28 cellular contexts compared by ENCODE assay signal in genomic region chr9:16687678-16688369, GRCh38.
DNase-seq lines count a peak whose midpoint lies in the region; ATAC-seq and TF ChIP-seq lines count a peak whose summit lies in the region.
"Had no signal": no experiment of that assay in that cellular context is flagged by ENCODE, and none has a peak within 500 bp of the region (broad histone marks: within the 10 kb centered on the region; RNA-seq: fewer than 3 reads in every experiment).

No MANE protein-coding gene starts in this region.

- intact Hi-C loops in Caco-2 (cut with micrococcal nuclease; ENCODE audit: unreplicated experiment), result no loop called here

- peaks cover 12% of the 10 kb centered on the region for H3K27me3 Mint-ChIP-seq in Caco-2 (ENCODE audit: insufficient read depth, unreplicated experiment)
- H3K27me3 Mint-ChIP-seq: activated B cell treated with CpG ODN at 0.5 μM for 24 hours; activated CD8-positive, alpha-beta memory T cell treated with anti-CD3 and anti-CD28 coated beads, Interleukin-2, amount 10 ng/mL, durations not matched to agents 7 days and 5 days; activated naive CD4-positive, alpha-beta T cell treated with anti-CD3 and anti-CD28 coated beads, Interleukin-2, amount 10 ng/mL, durations not matched to agents 7 days and 5 days; B cell had no signal

- H3K27ac Mint-ChIP-seq in Caco-2 (ENCODE audit: unreplicated experiment), result no peak overlapping the region
- H3K27ac Mint-ChIP-seq: activated B cell treated with CpG ODN at 0.5 μM for 24 hours; activated CD8-positive, alpha-beta memory T cell treated with anti-CD3 and anti-CD28 coated beads, Interleukin-2, amount 10 ng/mL, durations not matched to agents 7 days and 5 days; activated naive CD4-positive, alpha-beta T cell treated with anti-CD3 and anti-CD28 coated beads, Interleukin-2, amount 10 ng/mL, durations not matched to agents 7 days and 5 days; B cell had no signal

- peaks cover 76% of the 10 kb centered on the region for H3K79me2 ChIP-seq in osteoblast (ENCODE audit: insufficient read depth, low read length)

- H3K36me3 Mint-ChIP-seq in Caco-2 (ENCODE audit: insufficient read depth, unreplicated experiment), result no peaks in the 10 kb centered on the region
- H3K36me3 Mint-ChIP-seq: activated CD8-positive, alpha-beta memory T cell treated with anti-CD3 and anti-CD28 coated beads, Interleukin-2, amount 10 ng/mL, durations not matched to agents 7 days and 5 days; activated naive CD4-positive, alpha-beta T cell treated with anti-CD3 and anti-CD28 coated beads, Interleukin-2, amount 10 ng/mL, durations not matched to agents 7 days and 5 days; natural killer cell had no signal

- H3K9me3 Mint-ChIP-seq in Caco-2 (ENCODE audit: unreplicated experiment), result no peaks in the 10 kb centered on the region
- H3K9me3 Mint-ChIP-seq: activated B cell treated with CpG ODN at 0.5 μM for 24 hours, immature natural killer cell, natural killer cell had no signal

- no peak overlapping the region for H3K4me3 ChIP-seq in fibroblast of mammary gland (ENCODE audit: control insufficient read depth, low read depth, low read length)
- H3K4me3 ChIP-seq in osteoblast (ENCODE audit: insufficient read depth, low read length), result peak overlapping the region; percentile 16
- no peak overlapping the region for H3K4me3 ChIP-seq in Caco-2 (ENCODE audit: low read depth, low read length)
- H3K4me3 ChIP-seq: esophagus squamous epithelium, gastroesophageal sphincter, left lung, ovary, upper lobe of left lung had no signal

- BruUV-seq in Caco-2 (replicated peaks; lab: Mats Ljungman, UMichigan), result no TSS peak

- POLR2A ChIA-PET in Caco-2 (lab: Charles Lee), result no interaction called here

- no peak overlapping the region for H3K4me3 Mint-ChIP-seq in Caco-2 (ENCODE audit: unreplicated experiment)
- H3K4me3 Mint-ChIP-seq: activated B cell treated with CpG ODN at 0.5 μM for 24 hours; activated CD8-positive, alpha-beta memory T cell treated with anti-CD3 and anti-CD28 coated beads, Interleukin-2, amount 10 ng/mL, durations not matched to agents 7 days and 5 days; activated naive CD4-positive, alpha-beta T cell treated with anti-CD3 and anti-CD28 coated beads, Interleukin-2, amount 10 ng/mL, durations not matched to agents 7 days and 5 days; B cell; immature natural killer cell; natural killer cell had no signal

- no peaks in the 10 kb centered on the region for H3K4me1 Mint-ChIP-seq in Caco-2 (ENCODE audit: low read depth, unreplicated experiment)
- H3K4me1 Mint-ChIP-seq: activated B cell treated with CpG ODN at 0.5 μM for 24 hours; activated CD8-positive, alpha-beta memory T cell treated with anti-CD3 and anti-CD28 coated beads, Interleukin-2, amount 10 ng/mL, durations not matched to agents 7 days and 5 days; activated naive CD4-positive, alpha-beta T cell treated with anti-CD3 and anti-CD28 coated beads, Interleukin-2, amount 10 ng/mL, durations not matched to agents 7 days and 5 days; B cell had no signal

- TF ChIP-seq CTCF in fibroblast of mammary gland (conservative IDR thresholded peaks at IDR 0.05; ENCODE audit: control insufficient read depth, insufficient read depth, low read depth, low read length), result no peak
- TF ChIP-seq CTCF in osteoblast (IDR thresholded peaks at IDR 0.05; ENCODE audit: extremely low read depth, low read depth, low read length), result no peak
- TF ChIP-seq CTCF in Caco-2 (IDR thresholded peaks at IDR 0.05; ENCODE audit: insufficient read depth in 1 of 2, low read depth in 1 of 2, low read length in 1 of 2, severe bottlenecking in 1 of 2, unreplicated experiment in 1 of 2), result no peak

- H3K4me1 ChIP-seq in osteoblast (ENCODE audit: insufficient read depth, low read length) (peaks cover 34% of the 10 kb centered on the region), Caco-2 (no peaks in the 10 kb centered on the region)

- H3K36me3 ChIP-seq in osteoblast (ENCODE audit: insufficient read depth, low read length) (no peaks in the 10 kb centered on the region), Caco-2 (ENCODE audit: control insufficient read depth, insufficient read depth, low read length) (no peaks in the 10 kb centered on the region)
- H3K36me3 ChIP-seq: esophagus squamous epithelium, gastroesophageal sphincter, left lung, ovary, upper lobe of left lung had no signal

- CTCF ChIA-PET in Caco-2 (lab: Charles Lee), result no interaction called here

- H3K27ac ChIP-seq in osteoblast (ENCODE audit: low read depth, low read length), result peak overlapping the region; percentile 94
- H3K27ac ChIP-seq: esophagus squamous epithelium, left lung, ovary, upper lobe of left lung had no signal

- H3K9me3 ChIP-seq in osteoblast (ENCODE audit: low read depth, low read length) (no peaks in the 10 kb centered on the region), Caco-2 (no peaks in the 10 kb centered on the region)
- H3K9me3 ChIP-seq: esophagus squamous epithelium, gastroesophageal sphincter, left lung, ovary, upper lobe of left lung had no signal

- peak; percentile 9 for DNase-seq in Daoy (ENCODE audit: low read depth)
- peak; percentile 57 for DNase-seq in RPMI7951 (ENCODE audit: low read depth)
- DNase-seq in fibroblast of mammary gland (ENCODE audit: low read depth), result peak; percentile 69
- DNase-seq in osteoblast (ENCODE audit: insufficient read length, low spot score, missing footprints), result no peak
- DNase-seq in NCI-H2029 treated with DMSO at 0.1 percent for 48 hours (lab: John Stamatoyannopoulos, UW), result no peak
- no peak for DNase-seq in Caco-2
- DNase-seq: activated B cell treated with CpG ODN at 0.5 μM for 24 hours; activated CD8-positive, alpha-beta memory T cell treated with anti-CD3 and anti-CD28 coated beads, Interleukin-2, amount 10 ng/mL, durations not matched to agents 7 days and 5 days; activated naive CD4-positive, alpha-beta T cell treated with anti-CD3 and anti-CD28 coated beads, Interleukin-2, amount 10 ng/mL, durations not matched to agents 7 days and 5 days; activated T-cell treated with anti-CD3 and anti-CD28 coated beads, Interleukin-2, amount 50 U/mL, for 48 hours; amygdala; esophagus squamous epithelium; GDM1; hypothalamus; immature natural killer cell; left lung; midbrain; natural killer cell; NCI-H1092; NCI-H187 treated with DMSO at 0.1 percent for 48 hours; ovary; stimulated activated CD4-positive, alpha-beta T cell treated with anti-CD3 and anti-CD28 coated beads, Interleukin-2, amount 100 ng/mL, for 48 hours; substantia nigra; upper lobe of left lung had no signal

- H4K20me1 ChIP-seq in osteoblast (ENCODE audit: insufficient read depth, low read length), result no peaks in the 10 kb centered on the region

- H3K4me2 ChIP-seq in osteoblast (ENCODE audit: insufficient read depth, low read length), result peak overlapping the region; percentile 33

- no peak overlapping the region for H2AFZ ChIP-seq in osteoblast (ENCODE audit: low read length)

- ATAC-seq in GM21576 (IDR thresholded peaks at IDR 0.05; ENCODE audit: unreplicated experiment) (no peak), GM18498 (IDR thresholded peaks at IDR 0.05; ENCODE audit: unreplicated experiment) (no peak)
- ATAC-seq: activated CD8-positive, alpha-beta memory T cell treated with anti-CD3 and anti-CD28 coated beads, Interleukin-2, amount 10 ng/mL, durations not matched to agents 7 days and 5 days; gastroesophageal sphincter; left lung; natural killer cell had no signal

- H3K27me3 ChIP-seq in osteoblast (ENCODE audit: insufficient read depth, low read length) (no peaks in the 10 kb centered on the region), Caco-2 (replicated peaks; ENCODE audit: control insufficient read depth, insufficient read depth, low read length) (no peaks in the 10 kb centered on the region)
- H3K27me3 ChIP-seq: esophagus squamous epithelium, gastroesophageal sphincter, left lung, ovary, upper lobe of left lung had no signal

Comparison
In these comparisons a context has a peak if more than half of its experiments do, and no peak if none do; other contexts are left out.
1. DNase-seq: peak in Daoy (single experiment), RPMI7951 (single experiment) and fibroblast of mammary gland (single experiment); none in osteoblast (single experiment), NCI-H2029 treated with DMSO at 0.1 percent for 48 hours (single experiment) and Caco-2 (0 of 2).